ENCODE assay signal across 10 cellular contexts in the genomic region with DNA sequence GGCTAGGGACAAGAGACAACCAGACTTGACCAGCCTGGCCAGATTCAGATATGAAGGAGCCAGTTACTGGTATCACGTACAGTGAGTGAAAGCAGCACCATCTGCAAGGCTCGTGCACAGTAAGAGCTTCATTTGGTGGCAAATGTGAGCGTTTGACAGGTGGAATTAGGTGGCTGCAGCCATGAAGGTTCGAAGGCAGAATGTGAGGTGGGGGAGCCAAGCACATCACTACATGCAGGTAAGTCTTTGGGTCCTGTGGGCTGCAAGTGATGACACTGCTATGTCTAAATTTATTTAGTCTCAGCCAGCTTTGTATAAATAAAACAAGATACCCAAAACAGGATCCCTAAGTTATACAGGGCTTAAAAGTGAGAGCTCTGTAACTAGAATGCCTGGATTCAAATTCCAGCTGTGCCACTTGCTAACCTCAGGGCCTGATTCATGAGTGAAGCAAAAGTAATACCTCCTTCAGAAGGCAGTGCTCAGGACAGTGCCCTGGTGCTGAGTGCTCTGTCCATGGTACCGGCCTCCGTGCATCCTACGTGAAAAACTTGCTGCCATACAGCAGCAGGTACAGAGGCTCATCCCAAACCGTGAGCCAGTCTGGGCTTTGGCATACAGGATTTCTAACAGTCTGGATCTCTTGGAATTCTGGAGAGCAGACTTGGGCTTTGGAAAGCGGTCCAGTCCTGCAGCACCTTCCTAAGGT. TPM values are rescaled to one million over a fixed set of nuclear protein-coding genes. Genes with fewer than 3 reads are reported as not detected.
A peak's percentile ranks its signal among the peaks of the same experiment; 100 is the strongest.
DNase-seq lines count a peak whose midpoint lies in the region; ATAC-seq and TF ChIP-seq lines count a peak whose summit lies in the region.
"Had no signal": no experiment of that assay in that cellular context is flagged by ENCODE, and none has a peak within 500 bp of the region (broad histone marks: within the 10 kb centered on the region; RNA-seq: fewer than 3 reads in every experiment).

No MANE protein-coding gene starts in this region.

- H3K9me3 Mint-ChIP-seq in endodermal cell = no peaks in the 10 kb centered on the region
- no peaks in the 10 kb centered on the region for H3K9me3 Mint-ChIP-seq in naive thymus-derived CD8-positive, alpha-beta T cell

- no peak overlapping the region for H3K27ac ChIP-seq in endodermal cell (ENCODE audit: low read depth, low read length)
- H3K27ac ChIP-seq in substantia nigra (ENCODE audit: low read depth, low read length, poor library complexity, severe bottlenecking) = no peak overlapping the region
- H3K27ac ChIP-seq: ovary had no signal

- no peaks in the 10 kb centered on the region for H3K4me1 ChIP-seq in endodermal cell (ENCODE audit: control insufficient read depth, insufficient read depth, low read length)

- H3K4me3 ChIP-seq in endodermal cell (ENCODE audit: low read length) = no peak overlapping the region
- H3K4me3 ChIP-seq: ovary had no signal

- H3K36me3 Mint-ChIP-seq in endodermal cell (ENCODE audit: low read depth) = peaks cover 52% of the 10 kb centered on the region
- peaks cover 0 to 61% (median 8%) of the 10 kb centered on the region in 3 donors for H3K36me3 Mint-ChIP-seq in naive thymus-derived CD8-positive, alpha-beta T cell

- peak; percentile 29 to 49 for ATAC-seq in naive thymus-derived CD8-positive, alpha-beta T cell

- no peak overlapping the region for H3K4me3 Mint-ChIP-seq in endodermal cell
- no peak overlapping the region for H3K4me3 Mint-ChIP-seq in naive thymus-derived CD8-positive, alpha-beta T cell

- POLR2A ChIA-PET in naive thymus-derived CD8-positive, alpha-beta T cell (lab: Charles Lee) = no interaction called here

- no peak for TF ChIP-seq CTCF in endodermal cell (conservative IDR thresholded peaks at IDR 0.05)
- TF ChIP-seq CTCF in GM10266 (IDR thresholded peaks at IDR 0.05; ENCODE audit: control insufficient read depth, insufficient read depth, low read depth, missing control alignments) = no peak

- H3K27me3 Mint-ChIP-seq in endodermal cell (ENCODE audit: insufficient read depth) = peaks cover 18% of the 10 kb centered on the region
- H3K27me3 Mint-ChIP-seq in naive thymus-derived CD8-positive, alpha-beta T cell = peaks cover 0 to 4% (median 0%) of the 10 kb centered on the region in 5 donors

- no peaks in the 10 kb centered on the region for H3K9me3 ChIP-seq in endodermal cell (ENCODE audit: control insufficient read depth, low read length)
- H3K9me3 ChIP-seq: ovary had no signal

- peaks cover 59% of the 10 kb centered on the region for H3K36me3 ChIP-seq in endodermal cell (ENCODE audit: control insufficient read depth, insufficient read depth, low read length)
- H3K36me3 ChIP-seq: ovary had no signal

- peaks cover 11% of the 10 kb centered on the region for H3K27me3 ChIP-seq in endodermal cell (ENCODE audit: control insufficient read depth, insufficient read depth, low read length, poor library complexity, severe bottlenecking)
- H3K27me3 ChIP-seq: ovary had no signal

- peak; percentile 13 for DNase-seq in activated CD4-positive, alpha-beta T cell treated with anti-CD3 and anti-CD28 coated beads, Interleukin-2, amount 50 U/mL, for 1 hour
- DNase-seq in activated CD4-positive, alpha-beta T cell treated with anti-CD3 and anti-CD28 coated beads for 4 hours = no peak
- DNase-seq in endodermal cell (peak; percentile 84), substantia nigra (lab: John Stamatoyannopoulos, UW) (no peak), NCI-H2029 treated with DMSO at 0.1 percent for 48 hours (lab: John Stamatoyannopoulos, UW) (no peak), GM10266 (ENCODE audit: extremely low spot score) (no peak)
- peak in 2 of 10 donors; percentile 18 to 23 for DNase-seq in naive thymus-derived CD8-positive, alpha-beta T cell
- DNase-seq: NCI-H1417 had no signal

- no peak overlapping the region for H3K9ac ChIP-seq in endodermal cell (ENCODE audit: extremely low read depth, low read length, poor library complexity, severe bottlenecking)

- no peak overlapping the region for H3K27ac Mint-ChIP-seq in endodermal cell
- peak overlapping the region in 5 of 10 donors; percentile 41 to 81 (median 53) for H3K27ac Mint-ChIP-seq in naive thymus-derived CD8-positive, alpha-beta T cell

- H3K4me1 Mint-ChIP-seq in endodermal cell = peaks cover 6% of the 10 kb centered on the region
- peaks cover 14 to 19% (median 18%) of the 10 kb centered on the region in 4 donors for H3K4me1 Mint-ChIP-seq in naive thymus-derived CD8-positive, alpha-beta T cell

- WGBS in endodermal cell (ENCODE audit: insufficient coverage in 1 of 2, insufficient read length in 1 of 2), 2 experiments = 85 to 87% methylated on average over 9 of the region's 9 CpGs

TF ChIP-seq in PFSK-1, 5 proteins besides CTCF, POLR2A, EP300 and RAD21:
- TF ChIP-seq TAF1 (IDR thresholded peaks at IDR 0.05; ENCODE audit: borderline replicate concordance, insufficient read depth, low read length) = no peak
- TF ChIP-seq, protein P1, sequence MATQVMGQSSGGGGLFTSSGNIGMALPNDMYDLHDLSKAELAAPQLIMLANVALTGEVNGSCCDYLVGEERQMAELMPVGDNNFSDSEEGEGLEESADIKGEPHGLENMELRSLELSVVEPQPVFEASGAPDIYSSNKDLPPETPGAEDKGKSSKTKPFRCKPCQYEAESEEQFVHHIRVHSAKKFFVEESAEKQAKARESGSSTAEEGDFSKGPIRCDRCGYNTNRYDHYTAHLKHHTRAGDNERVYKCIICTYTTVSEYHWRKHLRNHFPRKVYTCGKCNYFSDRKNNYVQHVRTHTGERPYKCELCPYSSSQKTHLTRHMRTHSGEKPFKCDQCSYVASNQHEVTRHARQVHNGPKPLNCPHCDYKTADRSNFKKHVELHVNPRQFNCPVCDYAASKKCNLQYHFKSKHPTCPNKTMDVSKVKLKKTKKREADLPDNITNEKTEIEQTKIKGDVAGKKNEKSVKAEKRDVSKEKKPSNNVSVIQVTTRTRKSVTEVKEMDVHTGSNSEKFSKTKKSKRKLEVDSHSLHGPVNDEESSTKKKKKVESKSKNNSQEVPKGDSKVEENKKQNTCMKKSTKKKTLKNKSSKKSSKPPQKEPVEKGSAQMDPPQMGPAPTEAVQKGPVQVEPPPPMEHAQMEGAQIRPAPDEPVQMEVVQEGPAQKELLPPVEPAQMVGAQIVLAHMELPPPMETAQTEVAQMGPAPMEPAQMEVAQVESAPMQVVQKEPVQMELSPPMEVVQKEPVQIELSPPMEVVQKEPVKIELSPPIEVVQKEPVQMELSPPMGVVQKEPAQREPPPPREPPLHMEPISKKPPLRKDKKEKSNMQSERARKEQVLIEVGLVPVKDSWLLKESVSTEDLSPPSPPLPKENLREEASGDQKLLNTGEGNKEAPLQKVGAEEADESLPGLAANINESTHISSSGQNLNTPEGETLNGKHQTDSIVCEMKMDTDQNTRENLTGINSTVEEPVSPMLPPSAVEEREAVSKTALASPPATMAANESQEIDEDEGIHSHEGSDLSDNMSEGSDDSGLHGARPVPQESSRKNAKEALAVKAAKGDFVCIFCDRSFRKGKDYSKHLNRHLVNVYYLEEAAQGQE (IDR thresholded peaks at IDR 0.05; ENCODE audit: insufficient read depth in 1 of 2, low read depth in 2 of 2, low read length in 2 of 2) = peak; percentile 94 to 96

RNA-seq across cellular contexts. Expression of a gene that starts 18.6 kb away (rescaled TPM):
- 53.6 TPM for polyA plus RNA-seq in PFSK-1 (2012; ENCODE audit: insufficient read length, low read depth)
- 10 to 100 TPM; 63.6 to 70.4 TPM for total RNA-seq in endodermal cell
- polyA plus RNA-seq in endodermal cell (2013, experiment 1 of 2) = 51.9 TPM
- polyA plus RNA-seq in endodermal cell (2013, experiment 2 of 2) = 54.8 TPM
- total RNA-seq in naive thymus-derived CD8-positive, alpha-beta T cell = 100 to 1,000 TPM; 120 to 129 TPM
- 10 to 100 TPM; 41.4 to 44.5 (median 43.8) TPM for polyA plus RNA-seq in naive thymus-derived CD8-positive, alpha-beta T cell

Comparison
In these comparisons a context has a peak if more than half of its experiments do, and no peak if none do; other contexts are left out.
1. DNase-seq: peak in activated CD4-positive, alpha-beta T cell treated with anti-CD3 and anti-CD28 coated beads, Interleukin-2, amount 50 U/mL, for 1 hour (single experiment) and endodermal cell (single experiment); none in activated CD4-positive, alpha-beta T cell treated with anti-CD3 and anti-CD28 coated beads for 4 hours (0 of 2), substantia nigra (0 of 49), NCI-H2029 treated with DMSO at 0.1 percent for 48 hours (single experiment) and GM10266 (single experiment).